In genomic region chr12:78245111-78245510, GRCh38 we compare ENCODE assay signal across 33 cellular contexts.
"Had no signal": no experiment of that assay in that cellular context is flagged by ENCODE, and none has a peak within 500 bp of the region (broad histone marks: within the 10 kb centered on the region; RNA-seq: fewer than 3 reads in every experiment).

No MANE protein-coding gene starts in this region.

- H3K9me3 Mint-ChIP-seq: activated CD4-positive, alpha-beta T cell treated with anti-CD3 and anti-CD28 coated beads, Interleukin-2, amount 10 ng/mL, durations not matched to agents 7 days and 5 days had no signal

- H3K36me3 ChIP-seq: ascending aorta, cardiac muscle cell, MG63, Peyer's patch had no signal

- H3K4me1 Mint-ChIP-seq: activated CD4-positive, alpha-beta T cell treated with anti-CD3 and anti-CD28 coated beads for 36 hours; activated CD4-positive, alpha-beta T cell treated with anti-CD3 and anti-CD28 coated beads, Interleukin-2, amount 10 ng/mL, durations not matched to agents 7 days and 5 days; activated naive CD4-positive, alpha-beta T cell treated with anti-CD3 and anti-CD28 coated beads, Interleukin-2, amount 50 U/mL, for 24 hours; activated naive CD8-positive, alpha-beta T cell treated with anti-CD3 and anti-CD28 coated beads, Interleukin-2, amount 10 ng/mL, durations not matched to agents 7 days and 5 days; central memory CD8-positive, alpha-beta T cell had no signal

- DNase-seq: activated CD4-positive, alpha-beta T cell treated with anti-CD3 and anti-CD28 coated beads for 36 hours; activated CD4-positive, alpha-beta T cell treated with anti-CD3 and anti-CD28 coated beads, Interleukin-2, amount 10 ng/mL, durations not matched to agents 7 days and 5 days; activated CD4-positive, alpha-beta T cell treated with anti-CD3 and anti-CD28 coated beads, Interleukin-2, amount 50 U/mL, for 48 hours; activated CD8-positive, alpha-beta T cell treated with anti-CD3 and anti-CD28 coated beads, Interleukin-2, amount 10 ng/mL, durations not matched to agents 7 days and 5 days; activated gamma-delta T cell; activated naive CD4-positive, alpha-beta T cell treated with Interleukin-2 at 50 U/mL for 16 hours; activated naive CD8-positive, alpha-beta T cell treated with anti-CD3 and anti-CD28 coated beads, Interleukin-2, amount 10 ng/mL, durations not matched to agents 7 days and 5 days; activated T-cell treated with anti-CD3 and anti-CD28 coated beads, Interleukin-2, amount 50 U/mL, for 24 hours; amygdala; Kasumi-1; MG63; NCI-H1048; NCI-H146; NCI-H2029 treated with DMSO at 0.1 percent for 48 hours; NCI-H2107; NCI-H226; NCI-H446 treated with DMSO at 0.1 percent for 48 hours; NCI-H524; NCI-H69; NCI-H82; NK-92 treated with Interleukin-12 subunit alpha and Interleukin-12 subunit beta, amount 100 ng/mL, for 24 hours; PC-3; Peyer's patch; RPMI8226; T1000 had no signal

- H3K27me3 ChIP-seq: ascending aorta, cardiac muscle cell, MG63, Peyer's patch had no signal

- H3K27ac ChIP-seq: ascending aorta, cardiac muscle cell, Peyer's patch, SK-N-MC had no signal

- H3K9me3 ChIP-seq: ascending aorta, MG63, Peyer's patch had no signal

- H3K27me3 Mint-ChIP-seq: activated CD4-positive, alpha-beta T cell treated with anti-CD3 and anti-CD28 coated beads for 36 hours; activated CD4-positive, alpha-beta T cell treated with anti-CD3 and anti-CD28 coated beads, Interleukin-2, amount 10 ng/mL, durations not matched to agents 7 days and 5 days; activated naive CD4-positive, alpha-beta T cell treated with anti-CD3 and anti-CD28 coated beads, Interleukin-2, amount 50 U/mL, for 24 hours; activated naive CD8-positive, alpha-beta T cell treated with anti-CD3 and anti-CD28 coated beads, Interleukin-2, amount 10 ng/mL, durations not matched to agents 7 days and 5 days; activated T-cell treated with anti-CD3 and anti-CD28 coated beads, Interleukin-2, amount 50 U/mL, for 24 hours; central memory CD8-positive, alpha-beta T cell had no signal

- H3K4me3 ChIP-seq: ascending aorta, cardiac muscle cell, MG63, Peyer's patch, SK-N-MC had no signal

- H3K36me3 Mint-ChIP-seq: activated naive CD4-positive, alpha-beta T cell treated with anti-CD3 and anti-CD28 coated beads, Interleukin-2, amount 50 U/mL, for 24 hours; activated naive CD8-positive, alpha-beta T cell treated with anti-CD3 and anti-CD28 coated beads, Interleukin-2, amount 10 ng/mL, durations not matched to agents 7 days and 5 days had no signal

- H3K4me3 Mint-ChIP-seq: activated CD4-positive, alpha-beta T cell treated with anti-CD3 and anti-CD28 coated beads for 36 hours; activated CD4-positive, alpha-beta T cell treated with anti-CD3 and anti-CD28 coated beads, Interleukin-2, amount 10 ng/mL, durations not matched to agents 7 days and 5 days; activated CD8-positive, alpha-beta T cell treated with anti-CD3 and anti-CD28 coated beads, Interleukin-2, amount 10 ng/mL, durations not matched to agents 7 days and 5 days; activated naive CD4-positive, alpha-beta T cell treated with anti-CD3 and anti-CD28 coated beads, Interleukin-2, amount 50 U/mL, for 24 hours; activated naive CD8-positive, alpha-beta T cell treated with anti-CD3 and anti-CD28 coated beads, Interleukin-2, amount 10 ng/mL, durations not matched to agents 7 days and 5 days; activated T-cell treated with anti-CD3 and anti-CD28 coated beads, Interleukin-2, amount 50 U/mL, for 24 hours; central memory CD8-positive, alpha-beta T cell had no signal

- ATAC-seq: activated CD4-positive, alpha-beta T cell treated with anti-CD3 and anti-CD28 coated beads for 36 hours; activated CD4-positive, CD25-positive, alpha-beta regulatory T cell treated with anti-CD3 and anti-CD28 coated beads, Interleukin-2, amount 50 U/mL, for 24 hours; activated CD8-positive, alpha-beta T cell treated with anti-CD3 and anti-CD28 coated beads, Interleukin-2, amount 10 ng/mL, durations not matched to agents 7 days and 5 days; PC-3; Right ventricle myocardium inferior had no signal

- H3K4me1 ChIP-seq: ascending aorta, Peyer's patch had no signal

- H3K27ac Mint-ChIP-seq: activated CD4-positive, alpha-beta T cell treated with anti-CD3 and anti-CD28 coated beads for 36 hours; activated CD4-positive, alpha-beta T cell treated with anti-CD3 and anti-CD28 coated beads, Interleukin-2, amount 10 ng/mL, durations not matched to agents 7 days and 5 days; activated CD8-positive, alpha-beta T cell treated with anti-CD3 and anti-CD28 coated beads, Interleukin-2, amount 10 ng/mL, durations not matched to agents 7 days and 5 days; activated naive CD4-positive, alpha-beta T cell treated with anti-CD3 and anti-CD28 coated beads, Interleukin-2, amount 50 U/mL, for 24 hours; activated naive CD8-positive, alpha-beta T cell treated with anti-CD3 and anti-CD28 coated beads, Interleukin-2, amount 10 ng/mL, durations not matched to agents 7 days and 5 days; activated T-cell treated with anti-CD3 and anti-CD28 coated beads, Interleukin-2, amount 50 U/mL, for 24 hours; activated T-helper 2 cell treated with anti-CD3 and anti-CD28 coated beads, Interferon-gamma antibody, Interleukin-2, Interleukin-4, amounts not matched to agents 10 μg/mL and 5 μg/mL and 100 μg/mL, durations not matched to agents 14 hours and 24 hours and 36 hours had no signal
